ENCODE assay signal across 8 cellular contexts in the genomic region with DNA sequence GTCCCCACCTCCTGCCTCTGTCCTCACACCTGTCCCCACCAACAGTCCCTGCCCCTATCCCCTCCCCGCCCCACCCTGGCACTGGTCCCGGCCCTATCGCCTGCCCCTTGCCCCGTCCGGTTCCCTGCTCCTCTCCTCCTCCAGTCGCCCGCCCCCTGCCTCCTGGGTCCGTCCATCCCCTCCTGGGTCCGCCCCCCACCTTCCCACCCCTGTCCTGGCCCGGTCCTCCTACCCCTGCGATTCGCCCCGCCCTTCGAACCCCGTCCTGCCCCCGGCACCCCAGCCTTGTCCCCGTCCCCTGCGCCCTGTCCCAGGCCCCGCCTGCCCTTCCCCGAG. TPM values are rescaled to one million over a fixed set of nuclear protein-coding genes. Genes with fewer than 3 reads are reported as not detected.
DNase-seq lines count a peak whose midpoint lies in the region; ATAC-seq and TF ChIP-seq lines count a peak whose summit lies in the region.

No MANE protein-coding gene starts in this region.

- TF ChIP-seq CTCF in mammary epithelial cell (conservative IDR thresholded peaks at IDR 0.05 in 1 of 2, IDR thresholded peaks at IDR 0.05 in 1 of 2; ENCODE audit: extremely low read depth in 1 of 2, insufficient read depth in 1 of 2, low read depth in 1 of 2, low read length in 2 of 2) (no peak), lower lobe of right lung (IDR thresholded peaks at IDR 0.05) (no peak), uterus (IDR thresholded peaks at IDR 0.05) (no peak)

- CTCF ChIA-PET in mammary epithelial cell (lab: Charles Lee; ENCODE audit: low non-redundant PET) = no interaction called here

- H3K9me3 Mint-ChIP-seq in activated T-cell treated with anti-CD3 and anti-CD28 coated beads, Interleukin-2, amount 50 U/mL, for 72 hours = no peaks in the 10 kb centered on the region

- 0% methylated on average over 5 of the region's 20 CpGs for WGBS in mammary epithelial cell (ENCODE audit: low coverage, missing lambda C conversion rate)

- no peak for TF ChIP-seq POLR2A in uterus (IDR thresholded peaks at IDR 0.05)

- H2AFZ ChIP-seq in mammary epithelial cell (ENCODE audit: low read depth, low read length) = peak overlapping the region; percentile 87

- in situ Hi-C loops in mammary epithelial cell (cut with MboI; ENCODE audit: low sequenced_read_pairs in 2 of 2) = no loop called here

- H3K27me3 Mint-ChIP-seq in activated T-cell treated with anti-CD3 and anti-CD28 coated beads, Interleukin-2, amount 50 U/mL, for 72 hours (ENCODE audit: low read depth) = no peaks in the 10 kb centered on the region

- peaks cover 6% of the 10 kb centered on the region in 2 donors for H3K36me3 Mint-ChIP-seq in activated T-cell treated with anti-CD3 and anti-CD28 coated beads, Interleukin-2, amount 50 U/mL, for 72 hours (ENCODE audit: insufficient read depth in 2 of 2)

- H4K20me1 ChIP-seq in mammary epithelial cell (ENCODE audit: insufficient read depth, low read length) = no peaks in the 10 kb centered on the region

- H3K27me3 ChIP-seq in mammary epithelial cell (ENCODE audit: insufficient read depth, low read length) (no peaks in the 10 kb centered on the region), lower lobe of right lung (ENCODE audit: low read depth) (no peaks in the 10 kb centered on the region), uterus (no peaks in the 10 kb centered on the region)

- H3K27ac Mint-ChIP-seq in activated T-cell treated with anti-CD3 and anti-CD28 coated beads, Interleukin-2, amount 50 U/mL, for 72 hours = peak overlapping the region; percentile 94

- dilution Hi-C loops in mammary epithelial cell (cut with HindIII; ENCODE audit: low sequenced_read_pairs) = no loop called here

- peaks cover 29% of the 10 kb centered on the region for H3K79me2 ChIP-seq in mammary epithelial cell (ENCODE audit: insufficient read depth, low read length)

- peaks cover 4% of the 10 kb centered on the region for H3K4me1 ChIP-seq in mammary epithelial cell (ENCODE audit: insufficient read depth, low read length)
- H3K4me1 ChIP-seq in lower lobe of right lung = peaks cover 23% of the 10 kb centered on the region
- H3K4me1 ChIP-seq in uterus = peaks cover 0 to 11% of the 10 kb centered on the region in 2 donors

- no TSS peak for BruUV-seq in mammary epithelial cell (replicated peaks; lab: Mats Ljungman, UMichigan)

- no peak overlapping the region for H3K9ac ChIP-seq in mammary epithelial cell (ENCODE audit: insufficient read depth, low read length)

- peak; percentile 23 to 35 for ATAC-seq in activated T-cell treated with anti-CD3 and anti-CD28 coated beads, Interleukin-2, amount 50 U/mL, for 72 hours (replicated peaks in 1 of 2)
- ATAC-seq in lower lobe of right lung (peak; percentile 51 to 57), HG03469 (IDR thresholded peaks at IDR 0.05; ENCODE audit: unreplicated experiment) (no peak)

- H3K27ac ChIP-seq in mammary epithelial cell (ENCODE audit: insufficient read depth, low read depth, low read length) = peak overlapping the region; percentile 35
- H3K27ac ChIP-seq in lower lobe of right lung = peak overlapping the region; percentile 94
- peak overlapping the region; percentile 83 to 91 for H3K27ac ChIP-seq in uterus

- H3K36me3 ChIP-seq in mammary epithelial cell (ENCODE audit: insufficient read depth, low read length) = peaks cover 2% of the 10 kb centered on the region
- H3K36me3 ChIP-seq in lower lobe of right lung = peaks cover 37% of the 10 kb centered on the region
- no peaks in the 10 kb centered on the region for H3K36me3 ChIP-seq in uterus

- H3K4me3 Mint-ChIP-seq in activated T-cell treated with anti-CD3 and anti-CD28 coated beads, Interleukin-2, amount 50 U/mL, for 72 hours = peak overlapping the region; percentile 89 to 90

- intact Hi-C loops in mammary epithelial cell (cut with micrococcal nuclease) (loop anchor here (5.0 kb wide), 1 partner anchor 37 kb away; no protein-coding TSS in a partner anchor), lower lobe of right lung (cut with DNase I) (no loop called here), uterus (cut with DNase I; ENCODE audit: low total_unique reads) (no loop called here)

- H3K4me3 ChIP-seq in mammary epithelial cell (replicated peaks in 1 of 3; ENCODE audit: insufficient read depth in 1 of 3, low read depth in 2 of 3, low read length in 3 of 3) = peak overlapping the region; percentile 73 to 96 (median 94)
- peak overlapping the region; percentile 79 for H3K4me3 ChIP-seq in lower lobe of right lung
- peak overlapping the region; percentile 97 to 99 for H3K4me3 ChIP-seq in uterus

- peaks cover 16% of the 10 kb centered on the region for H3K4me1 Mint-ChIP-seq in activated T-cell treated with anti-CD3 and anti-CD28 coated beads, Interleukin-2, amount 50 U/mL, for 72 hours (ENCODE audit: low read depth)

- H3K9me3 ChIP-seq in mammary epithelial cell (replicated peaks; ENCODE audit: insufficient read depth, low read length) (peaks cover 3% of the 10 kb centered on the region), lower lobe of right lung (no peaks in the 10 kb centered on the region), uterus (no peaks in the 10 kb centered on the region)

- no peak for DNase-seq in activated T-cell treated with anti-CD3 and anti-CD28 coated beads, Interleukin-2, amount 50 U/mL, for 72 hours
- DNase-seq in activated T-cell treated with anti-CD3 and anti-CD28 coated beads for 4 hours = no peak
- no peak for DNase-seq in mammary epithelial cell
- DNase-seq in lower lobe of right lung = peak; percentile 60
- peak in 1 of 2 donors; percentile 41 for DNase-seq in uterus
- DNase-seq in GM19238 (ENCODE audit: insufficient read length, low spot score) = no peak
- no peak for DNase-seq in NCI-H510A (lab: John Stamatoyannopoulos, UW)

- H3K4me2 ChIP-seq in mammary epithelial cell (ENCODE audit: insufficient read depth, low read depth, low read length) = peak overlapping the region; percentile 85

RNA-seq across cellular contexts. Expression of a gene that starts 0.4 kb away (rescaled TPM):
- total RNA-seq in activated T-cell treated with anti-CD3 and anti-CD28 coated beads, Interleukin-2, amount 50 U/mL, for 72 hours = 100 to 1,000 TPM; 254 to 267 TPM
- total RNA-seq in mammary epithelial cell (100 to 1,000 TPM; 146 to 357 TPM), lower lobe of right lung (230 TPM), uterus (100 to 1,000 TPM in 3 of 4 donors, 10 to 100 TPM in 1; 75.6 to 244 (median 144) TPM)
- polyA plus RNA-seq in mammary epithelial cell = 322 TPM
- 138 TPM for polyA minus RNA-seq in mammary epithelial cell

RNA-seq across cellular contexts. Expression of a gene that starts 13.6 kb away (rescaled TPM):
- total RNA-seq in activated T-cell treated with anti-CD3 and anti-CD28 coated beads, Interleukin-2, amount 50 U/mL, for 72 hours = 10 to 100 TPM; 11.7 to 14.8 TPM
- 1 to 10 TPM in 1 of 2 donors, under 1 TPM in 1; 0.83 to 8.8 TPM for total RNA-seq in mammary epithelial cell
- 2.4 TPM for polyA plus RNA-seq in mammary epithelial cell
- polyA minus RNA-seq in mammary epithelial cell = not detected
- 13.5 TPM for total RNA-seq in lower lobe of right lung
- 1 to 10 TPM in 2 of 4 donors, under 1 TPM in 1, not detected in 1; 0.26 to 4.3 (median 4.2) TPM for total RNA-seq in uterus

RNA-seq across cellular contexts. Expression of a gene that starts 16.5 kb away (rescaled TPM):
- total RNA-seq in activated T-cell treated with anti-CD3 and anti-CD28 coated beads, Interleukin-2, amount 50 U/mL, for 72 hours = 100 to 1,000 TPM in 1 of 2 donors, 10 to 100 TPM in 1; 95.7 to 111 TPM
- total RNA-seq in mammary epithelial cell (100 to 1,000 TPM in 1 of 2 donors, 10 to 100 TPM in 1; 55.3 to 143 TPM), lower lobe of right lung (93.6 TPM), uterus (10 to 100 TPM; 12.4 to 55.5 (median 31.4) TPM)
- 209 TPM for polyA plus RNA-seq in mammary epithelial cell
- 20.8 TPM for polyA minus RNA-seq in mammary epithelial cell

RNA-seq across cellular contexts. Expression of a gene that starts 20.6 kb away (rescaled TPM):
- 10 to 100 TPM; 53.5 to 73.3 TPM for total RNA-seq in activated T-cell treated with anti-CD3 and anti-CD28 coated beads, Interleukin-2, amount 50 U/mL, for 72 hours
- total RNA-seq in mammary epithelial cell (10 to 100 TPM in 1 of 2 donors, 1 to 10 TPM in 1; 8.3 to 27.8 TPM), lower lobe of right lung (16.5 TPM), uterus (10 to 100 TPM in 3 of 4 donors, under 1 TPM in 1; 0.88 to 22.1 (median 11.9) TPM)
- 18.4 TPM for polyA plus RNA-seq in mammary epithelial cell
- 24.0 TPM for polyA minus RNA-seq in mammary epithelial cell

RNA-seq across cellular contexts. Expression of a gene that starts 23.5 kb away (rescaled TPM):
- 1 to 10 TPM; 5.3 to 5.7 TPM for total RNA-seq in activated T-cell treated with anti-CD3 and anti-CD28 coated beads, Interleukin-2, amount 50 U/mL, for 72 hours
- 1 to 10 TPM; 1.2 to 2.9 TPM for total RNA-seq in mammary epithelial cell
- 0.40 TPM for polyA plus RNA-seq in mammary epithelial cell
- not detected for polyA minus RNA-seq in mammary epithelial cell
- total RNA-seq in lower lobe of right lung = 3.5 TPM
- 1 to 10 TPM in 3 of 4 donors, not detected in 1; 1.3 to 3.6 (median 3.6) TPM for total RNA-seq in uterus

Comparison
In these comparisons a context has a peak if more than half of its experiments do, and no peak if none do; other contexts are left out.
1. H3K27ac ChIP-seq: peak in every context shown above with its lines; median percentile 94 in lower lobe of right lung; 87 in uterus; 35 in mammary epithelial cell.